ENCODE assay signal across 1 cellular context in the genomic region with DNA sequence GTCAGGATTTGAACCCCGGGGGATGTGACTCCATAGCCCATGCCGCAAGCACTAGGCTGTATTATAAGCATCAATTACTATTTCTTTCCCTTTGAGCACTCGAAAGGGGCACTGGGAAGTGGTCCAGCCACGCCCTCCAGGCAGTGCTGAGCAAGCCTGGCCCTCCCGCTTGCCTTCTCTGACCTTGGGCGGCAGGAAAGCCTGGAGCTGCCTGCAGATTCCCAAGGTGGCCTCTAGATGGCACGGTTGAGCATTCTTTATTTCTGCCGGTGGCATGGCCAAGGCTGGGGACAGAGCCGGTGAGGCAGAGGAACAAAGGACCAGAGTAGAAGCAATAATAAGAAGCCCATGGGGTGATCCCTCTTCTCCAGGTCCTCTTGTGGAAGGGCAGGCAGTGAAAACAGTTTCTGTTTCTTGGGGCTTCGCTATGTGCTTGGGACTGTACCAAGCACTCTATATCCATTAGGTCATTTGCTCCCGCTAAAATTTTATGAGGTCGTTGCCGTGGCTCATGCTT.
TF ChIP-seq lines count a peak whose summit lies in the region.

No MANE protein-coding gene starts in this region.

TF ChIP-seq in K562, 482 proteins besides CTCF, POLR2A, EP300 and RAD21:
- TF ChIP-seq NEUROD1 (IDR thresholded peaks at IDR 0.05; ENCODE audit: borderline replicate concordance, low read depth, low read length, partially characterized antibody): peak; percentile 35
- TF ChIP-seq KLF16 (IDR thresholded peaks at IDR 0.05): 0 out of 2 replicates have a peak, but pooled peaks have one; percentile 35
- 0 out of 2 replicates have a peak, but pooled peaks have one; percentile 14 for TF ChIP-seq TEAD4 (IDR thresholded peaks at IDR 0.05; ENCODE audit: low read length)
- TF ChIP-seq TEAD4 (CRISPR knock-in tag; IDR thresholded peaks at IDR 0.05; ENCODE audit: borderline replicate concordance): no peak
- peak; percentile 65; the same call in 1 of the 2 replicates for TF ChIP-seq KLF13 (tag; IDR thresholded peaks at IDR 0.05; ENCODE audit: borderline replicate concordance, low read depth)
- no peak for TF ChIP-seq ZNF41 (CRISPR knock-in tag; conservative IDR thresholded peaks at IDR 0.05)
- TF ChIP-seq XRCC5 (IDR thresholded peaks at IDR 0.05; ENCODE audit: low read depth, low read length): peak; percentile 59; the same call in 1 of the 2 replicates
- TF ChIP-seq ZFP36 (IDR thresholded peaks at IDR 0.05; ENCODE audit: low read depth, low read length, partially characterized antibody): peak; percentile 96
- TF ChIP-seq POLR2AphosphoS5 (IDR thresholded peaks at IDR 0.05; ENCODE audit: control insufficient read depth, insufficient read depth, low read depth, low read length): no peak
- 0 out of 2 replicates have a peak, but pooled peaks have one; percentile 34 for TF ChIP-seq ZKSCAN1 (IDR thresholded peaks at IDR 0.05; ENCODE audit: low read depth, low read length)
- 0 out of 2 replicates have a peak, but pooled peaks have one; percentile 36 for TF ChIP-seq LCOR (CRISPR knock-in tag; IDR thresholded peaks at IDR 0.05)
- no peak for TF ChIP-seq RBM22 (IDR thresholded peaks at IDR 0.05; ENCODE audit: low read depth, low read length, poor library complexity, severe bottlenecking)
- 0 out of 2 replicates have a peak, but pooled peaks have one; percentile 20 for TF ChIP-seq ADNP (tag; IDR thresholded peaks at IDR 0.05)
- TF ChIP-seq L3MBTL2 (IDR thresholded peaks at IDR 0.05): peak; percentile 45; the same call in 1 of the 2 replicates
- TF ChIP-seq HDAC2 (IDR thresholded peaks at IDR 0.05): 0 out of 2 replicates have a peak, but pooled peaks have one; percentile 35
- TF ChIP-seq, protein P1, sequence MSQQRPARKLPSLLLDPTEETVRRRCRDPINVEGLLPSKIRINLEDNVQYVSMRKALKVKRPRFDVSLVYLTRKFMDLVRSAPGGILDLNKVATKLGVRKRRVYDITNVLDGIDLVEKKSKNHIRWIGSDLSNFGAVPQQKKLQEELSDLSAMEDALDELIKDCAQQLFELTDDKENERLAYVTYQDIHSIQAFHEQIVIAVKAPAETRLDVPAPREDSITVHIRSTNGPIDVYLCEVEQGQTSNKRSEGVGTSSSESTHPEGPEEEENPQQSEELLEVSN (IDR thresholded peaks at IDR 0.05; ENCODE audit: borderline replicate concordance in 1 of 2, extremely low read depth in 1 of 2, insufficient read depth in 1 of 2, insufficient read length in 1 of 2, low read depth in 1 of 2, low read length in 1 of 2, poor library complexity in 1 of 2, severe bottlenecking in 1 of 2): peak in 1 of 2 experiments; percentile 11
- TF ChIP-seq FOSL1 (tag; conservative IDR thresholded peaks at IDR 0.05): no peak
- no peak for TF ChIP-seq SAP30 (IDR thresholded peaks at IDR 0.05; ENCODE audit: borderline replicate concordance, insufficient read depth, low read depth, low read length, poor library complexity, severe bottlenecking)
- TF ChIP-seq BCOR (IDR thresholded peaks at IDR 0.05): peak; percentile 89
- TF ChIP-seq KDM1A (IDR thresholded peaks at IDR 0.05): peak; percentile 45 to 72; a peak in 3 of 4 replicates
- TF ChIP-seq ESRRA (IDR thresholded peaks at IDR 0.05; ENCODE audit: borderline replicate concordance, low read depth): peak; percentile 73
- peak; percentile 71; the same call in 1 of the 2 replicates for TF ChIP-seq SMARCA5 (IDR thresholded peaks at IDR 0.05)
- TF ChIP-seq CXXC5 (CRISPR knock-in tag; IDR thresholded peaks at IDR 0.05): peak; percentile 21; the same call in 1 of the 2 replicates
- TF ChIP-seq RHOXF2B (CRISPR knock-in tag; conservative IDR thresholded peaks at IDR 0.05): no peak
- peak; percentile 69; the same call in 1 of the 2 replicates for TF ChIP-seq CBX1 (IDR thresholded peaks at IDR 0.05; ENCODE audit: low read depth)
- 0 out of 2 replicates have a peak, but pooled peaks have one; percentile 9 for TF ChIP-seq CREM (IDR thresholded peaks at IDR 0.05; ENCODE audit: low read depth)
- peak; percentile 26; the same call in 1 of the 2 replicates for TF ChIP-seq JUND (IDR thresholded peaks at IDR 0.05; ENCODE audit: borderline replicate concordance, low read depth, low read length)
- TF ChIP-seq JUND (tag; IDR thresholded peaks at IDR 0.05; ENCODE audit: borderline replicate concordance, low read depth, low read length): no peak
- TF ChIP-seq PTBP1 (IDR thresholded peaks at IDR 0.05; ENCODE audit: low read depth, low read length): 0 out of 2 replicates have a peak, but pooled peaks have one; percentile 79
- TF ChIP-seq, protein P2, sequence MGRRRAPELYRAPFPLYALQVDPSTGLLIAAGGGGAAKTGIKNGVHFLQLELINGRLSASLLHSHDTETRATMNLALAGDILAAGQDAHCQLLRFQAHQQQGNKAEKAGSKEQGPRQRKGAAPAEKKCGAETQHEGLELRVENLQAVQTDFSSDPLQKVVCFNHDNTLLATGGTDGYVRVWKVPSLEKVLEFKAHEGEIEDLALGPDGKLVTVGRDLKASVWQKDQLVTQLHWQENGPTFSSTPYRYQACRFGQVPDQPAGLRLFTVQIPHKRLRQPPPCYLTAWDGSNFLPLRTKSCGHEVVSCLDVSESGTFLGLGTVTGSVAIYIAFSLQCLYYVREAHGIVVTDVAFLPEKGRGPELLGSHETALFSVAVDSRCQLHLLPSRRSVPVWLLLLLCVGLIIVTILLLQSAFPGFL (CRISPR knock-in tag; IDR thresholded peaks at IDR 0.05): 0 out of 2 replicates have a peak, but pooled peaks have one; percentile 65
- TF ChIP-seq SMC3 (conservative IDR thresholded peaks at IDR 0.05; ENCODE audit: insufficient read depth, low read depth, low read length): peak; percentile 70
- peak; percentile 53; the same call in 1 of the 2 replicates for TF ChIP-seq RB1 (IDR thresholded peaks at IDR 0.05; ENCODE audit: low read depth)
- peak in 1 of 2 experiments; percentile 59; a peak in 2 of 4 replicates for TF ChIP-seq RCOR1 (IDR thresholded peaks at IDR 0.05; ENCODE audit: borderline replicate concordance in 1 of 2, low read depth in 2 of 2, low read length in 2 of 2)
- TF ChIP-seq, protein P3, sequence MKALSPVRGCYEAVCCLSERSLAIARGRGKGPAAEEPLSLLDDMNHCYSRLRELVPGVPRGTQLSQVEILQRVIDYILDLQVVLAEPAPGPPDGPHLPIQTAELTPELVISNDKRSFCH (CRISPR knock-in tag; IDR thresholded peaks at IDR 0.05): no peak
- TF ChIP-seq, protein P3 (tag; IDR thresholded peaks at IDR 0.05): 0 out of 2 replicates have a peak, but pooled peaks have one; percentile 18
- peak; percentile 66 for TF ChIP-seq RBM25 (IDR thresholded peaks at IDR 0.05; ENCODE audit: low read depth, low read length, severe bottlenecking)
- no peak for TF ChIP-seq KDM5B (IDR thresholded peaks at IDR 0.05; ENCODE audit: insufficient replicate concordance, low read depth, low read length)
- no peak for TF ChIP-seq MXI1 (IDR thresholded peaks at IDR 0.05; ENCODE audit: low read depth, low read length)
- no peak for TF ChIP-seq ZNF830 (CRISPR knock-in tag; IDR thresholded peaks at IDR 0.05)
TF ChIP-seq in K562: peak in this region for 27.
